Comparison of ENCODE assay signal across 8 cellular contexts in genomic region chr12:125983784-125984510, GRCh38.
A peak's percentile ranks its signal among the peaks of the same experiment; 100 is the strongest.
DNase-seq lines count a peak whose midpoint lies in the region; ATAC-seq and TF ChIP-seq lines count a peak whose summit lies in the region.

No MANE protein-coding gene starts in this region.

- DNase-seq in NCI-H524 treated with DMSO at 0.1 percent for 48 hours (lab: John Stamatoyannopoulos, UW) = peak; percentile 34
- peak; percentile 78 for DNase-seq in mesendoderm
- no peak for DNase-seq in thoracic aorta (ENCODE audit: low spot score)
- no peak for DNase-seq in stimulated activated naive CD4-positive, alpha-beta T cell treated with Interleukin-2 at 50 U/mL for 16 hours (lab: John Stamatoyannopoulos, UW)
- DNase-seq in central memory CD4-positive, alpha-beta T cell = no peak
- DNase-seq in DMS53 treated with DMSO at 0.1 percent for 48 hours (lab: John Stamatoyannopoulos, UW; ENCODE audit: unreplicated experiment) = no peak

- no peak overlapping the region for H2AK5ac ChIP-seq in mesendoderm (ENCODE audit: low read length)

- ATAC-seq in thoracic aorta (ENCODE audit: insufficient number of reproducible peaks, low FRiP score, low read depth) = no peak
- no peak for ATAC-seq in GM18861 (IDR thresholded peaks at IDR 0.05; ENCODE audit: unreplicated experiment)

- no peak overlapping the region for H2BK15ac ChIP-seq in mesendoderm (replicated peaks; ENCODE audit: low read depth)

- peak overlapping the region; percentile 17 for H4K5ac ChIP-seq in mesendoderm (ENCODE audit: low read length)

- TF ChIP-seq CTCF in thoracic aorta (IDR thresholded peaks at IDR 0.05) = no peak

- H3K9me3 ChIP-seq in duodenal mucosa (ENCODE audit: control insufficient read depth in 1 of 2, low read length in 2 of 2) (no peaks in the 10 kb centered on the region), thoracic aorta (no peaks in the 10 kb centered on the region)

- peak overlapping the region; percentile 33 for H3K18ac ChIP-seq in mesendoderm (ENCODE audit: low read length)

- H3K79me2 ChIP-seq in mesendoderm (ENCODE audit: control insufficient read depth, insufficient read depth, low read length) = no peaks in the 10 kb centered on the region

- H3K27ac ChIP-seq in duodenal mucosa (ENCODE audit: low read depth, low read length) (peak overlapping the region; percentile 26), mesendoderm (ENCODE audit: low read depth, low read length) (peak overlapping the region; percentile 50), thoracic aorta (no peak overlapping the region)

- H3K4me3 ChIP-seq in duodenal mucosa (ENCODE audit: low read depth in 1 of 2, low read length in 2 of 2) (peak overlapping the region; percentile 36 to 56), mesendoderm (ENCODE audit: low read length) (peak overlapping the region; percentile 58), thoracic aorta (peak overlapping the region; percentile 69)

- no peaks in the 10 kb centered on the region for H3K79me1 ChIP-seq in mesendoderm (ENCODE audit: low read length)

- H3K56ac ChIP-seq in mesendoderm (ENCODE audit: low read length) = peak overlapping the region; percentile 81

- no CpG with 5 or more reads among the region's 14 CpGs for WGBS in mesendoderm (ENCODE audit: extremely low coverage, insufficient coverage, low lambda C conversion rate)

- no peaks in the 10 kb centered on the region for H3K4me1 ChIP-seq in duodenal mucosa (ENCODE audit: control insufficient read depth in 1 of 2, insufficient read depth in 2 of 2, low read length in 2 of 2)
- no peaks in the 10 kb centered on the region for H3K4me1 ChIP-seq in mesendoderm (ENCODE audit: control insufficient read depth, low read depth, low read length)
- peaks cover 0 to 11% of the 10 kb centered on the region in 2 donors for H3K4me1 ChIP-seq in thoracic aorta (ENCODE audit: control insufficient read depth in 1 of 2, low read depth in 2 of 2)

- no peaks in the 10 kb centered on the region for H3K27me3 ChIP-seq in duodenal mucosa (ENCODE audit: control insufficient read depth in 1 of 2, insufficient read depth in 2 of 2, low read length in 2 of 2)
- H3K27me3 ChIP-seq in mesendoderm (ENCODE audit: insufficient read depth, low read length, poor library complexity) = no peaks in the 10 kb centered on the region
- H3K27me3 ChIP-seq in thoracic aorta (replicated peaks; ENCODE audit: insufficient read depth) = no peaks in the 10 kb centered on the region

- H3K9ac ChIP-seq in duodenal mucosa (ENCODE audit: low read depth in 1 of 2, low read length in 2 of 2) = peak overlapping the region in 1 of 2 donors; percentile 54
- H3K9ac ChIP-seq in mesendoderm (ENCODE audit: low read length) = peak overlapping the region; percentile 73

- H3K23ac ChIP-seq in mesendoderm (ENCODE audit: low read length) = no peak overlapping the region

- H2BK5ac ChIP-seq in mesendoderm (ENCODE audit: low read length) = peak overlapping the region; percentile 5

- no peak overlapping the region for H4K8ac ChIP-seq in mesendoderm (ENCODE audit: low read depth, low read length)

- no peak overlapping the region for H3K4ac ChIP-seq in mesendoderm (ENCODE audit: low read depth, low read length)

- peak overlapping the region; percentile 65 for H3K4me2 ChIP-seq in mesendoderm (ENCODE audit: low read length)

- H2BK120ac ChIP-seq in mesendoderm (ENCODE audit: low read depth, low read length) = no peak overlapping the region

- no peaks in the 10 kb centered on the region for H3K36me3 ChIP-seq in duodenal mucosa (ENCODE audit: control insufficient read depth in 1 of 2, insufficient read depth in 2 of 2, low read length in 2 of 2)
- no peaks in the 10 kb centered on the region for H3K36me3 ChIP-seq in mesendoderm (ENCODE audit: control insufficient read depth, insufficient read depth, low read length)
- no peaks in the 10 kb centered on the region for H3K36me3 ChIP-seq in thoracic aorta

Comparison
In these comparisons a context has a peak if more than half of its experiments do, and no peak if none do; other contexts are left out.
1. DNase-seq: peak in NCI-H524 treated with DMSO at 0.1 percent for 48 hours (single experiment) and mesendoderm (single experiment); none in thoracic aorta (single experiment), stimulated activated naive CD4-positive, alpha-beta T cell treated with Interleukin-2 at 50 U/mL for 16 hours (single experiment), central memory CD4-positive, alpha-beta T cell (single experiment) and DMS53 treated with DMSO at 0.1 percent for 48 hours (single experiment).
2. H3K27ac ChIP-seq: peak in duodenal mucosa (single experiment) and mesendoderm (single experiment); none in thoracic aorta (0 of 2).
3. Peak in every context shown above with its lines, with median percentiles within 50 percentile points of each other: H3K4me3 ChIP-seq.